ENCODE assay signal across 13 cellular contexts in the genomic region with DNA sequence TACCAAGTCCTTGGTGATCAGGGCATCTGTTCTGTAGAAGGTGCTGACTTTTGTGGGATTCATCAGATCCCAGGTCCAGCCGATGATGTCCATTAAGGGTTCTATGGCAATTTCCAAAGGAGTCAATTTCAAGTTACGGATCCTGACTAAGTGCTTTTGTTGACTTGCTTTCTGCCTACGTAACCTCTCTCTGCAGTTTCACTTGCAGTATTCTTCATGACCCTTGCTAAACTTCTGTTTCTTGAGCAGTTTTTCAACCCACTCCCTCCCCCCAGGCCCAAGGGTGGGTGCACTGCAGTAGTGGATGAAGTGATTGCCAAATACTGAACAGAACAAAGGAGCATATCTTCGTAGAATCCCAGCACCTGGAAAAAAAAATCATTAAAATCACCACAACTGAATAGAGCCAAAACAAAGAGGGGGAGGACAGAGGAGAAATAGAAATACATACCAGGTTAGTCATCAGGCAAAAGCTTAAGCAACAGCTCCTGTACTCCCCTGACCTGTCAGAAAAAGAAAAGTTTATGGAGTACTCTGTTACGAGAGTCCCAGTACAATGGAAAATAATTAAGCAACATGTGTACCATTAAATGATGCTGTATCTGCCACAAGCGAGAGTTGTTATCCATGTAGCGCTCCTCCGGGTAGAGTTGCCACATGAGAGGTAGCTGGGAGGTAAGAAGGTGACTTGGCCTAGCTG. TPM values are rescaled to one million over a fixed set of nuclear protein-coding genes. Genes with fewer than 3 reads are reported as not detected.
DNase-seq lines count a peak whose midpoint lies in the region; ATAC-seq, FAIRE-seq and TF ChIP-seq lines count a peak whose summit lies in the region.
"Had no signal": no experiment of that assay in that cellular context is flagged by ENCODE, and none has a peak within 500 bp of the region (broad histone marks: within the 10 kb centered on the region; RNA-seq: fewer than 3 reads in every experiment).

No MANE protein-coding gene starts in this region.

- no peaks in the 10 kb centered on the region for H3K27me3 Mint-ChIP-seq in progenitor cell of endocrine pancreas
- H3K27me3 Mint-ChIP-seq: brain had no signal

- H3K27ac Mint-ChIP-seq in progenitor cell of endocrine pancreas: peak overlapping the region; percentile 43
- H3K27ac Mint-ChIP-seq: brain had no signal

- no peak overlapping the region for H3K4me3 ChIP-seq in bronchial epithelial cell (ENCODE audit: low read depth, low read length)

- H3K36me3 ChIP-seq in bronchial epithelial cell (ENCODE audit: control insufficient read depth, insufficient read depth, low read length): no peaks in the 10 kb centered on the region
- H3K36me3 ChIP-seq: neutrophil had no signal

- no peak overlapping the region for H3K4me3 Mint-ChIP-seq in progenitor cell of endocrine pancreas (ENCODE audit: low read depth)
- H3K4me3 Mint-ChIP-seq: brain had no signal

- FAIRE-seq in bronchial epithelial cell (lab: Jason Lieb, UNC): no peak

- peaks cover 4% of the 10 kb centered on the region for H3K9me3 Mint-ChIP-seq in progenitor cell of endocrine pancreas (ENCODE audit: low read depth)
- H3K9me3 Mint-ChIP-seq: brain had no signal

- ATAC-seq in HG02623 (IDR thresholded peaks at IDR 0.05; ENCODE audit: unreplicated experiment): no peak

- no peak for TF ChIP-seq CTCF in bronchial epithelial cell (IDR thresholded peaks at IDR 0.05; ENCODE audit: insufficient read depth, low read length, severe bottlenecking)
- no peak for TF ChIP-seq CTCF in progenitor cell of endocrine pancreas (IDR thresholded peaks at IDR 0.05; ENCODE audit: unreplicated experiment)

- DNase-seq in HS-5 (ENCODE audit: low read depth) (peak; percentile 24), bronchial epithelial cell (ENCODE audit: low read depth) (peak; percentile 51), progenitor cell of endocrine pancreas (ENCODE audit: low spot score, unreplicated experiment) (no peak), hippocampal formation (lab: John Stamatoyannopoulos, UW) (no peak), mesenteric fat pad (ENCODE audit: low spot score) (no peak)
- DNase-seq: activated T-cell treated with anti-CD3 and anti-CD28 coated beads for 4 hours; DMS79 treated with DMSO at 0.1 percent for 48 hours; NCI-H2107; OCI-M1; stimulated activated CD4-positive, alpha-beta T cell treated with anti-CD3 and anti-CD28 coated beads, Interleukin-2, amount 100 ng/mL, for 48 hours had no signal

- H3K27me3 ChIP-seq in bronchial epithelial cell (ENCODE audit: control insufficient read depth, insufficient read depth, low read length): no peaks in the 10 kb centered on the region
- H3K27me3 ChIP-seq: neutrophil had no signal

- H3K4me1 Mint-ChIP-seq in progenitor cell of endocrine pancreas (ENCODE audit: low read depth): peaks cover 7% of the 10 kb centered on the region

- H3K36me3 Mint-ChIP-seq in progenitor cell of endocrine pancreas (ENCODE audit: insufficient read depth): no peaks in the 10 kb centered on the region
- H3K36me3 Mint-ChIP-seq: brain had no signal

RNA-seq across cellular contexts. Expression of a gene that starts 5.8 kb away (rescaled TPM):
- 6.8 and 16.1 TPM in 2 replicates for total RNA-seq in bronchial epithelial cell
- 3.4 and 4.3 TPM in 2 replicates for total RNA-seq in progenitor cell of endocrine pancreas
- total RNA-seq in mesenteric fat pad: 6.8 TPM

RNA-seq across cellular contexts. Expression of a gene that starts 5.8 kb away (rescaled TPM):
- total RNA-seq in bronchial epithelial cell (1.8 and 29.3 TPM in 2 replicates), progenitor cell of endocrine pancreas (13.0 and 15.4 TPM in 2 replicates), mesenteric fat pad (26.3 TPM)

RNA-seq across cellular contexts. Expression of a gene that starts 6.1 kb away (rescaled TPM):
- total RNA-seq in bronchial epithelial cell (9.3 and 10.0 TPM in 2 replicates), progenitor cell of endocrine pancreas (31.4 and 35.6 TPM in 2 replicates), mesenteric fat pad (20.5 TPM)

RNA-seq across cellular contexts. Expression of a gene that starts 38.5 kb away (rescaled TPM):
- total RNA-seq in bronchial epithelial cell (36.1 and 50.8 TPM in 2 replicates), progenitor cell of endocrine pancreas (87.8 and 92.8 TPM in 2 replicates), mesenteric fat pad (116 TPM)

RNA-seq across cellular contexts. Expression of a gene that starts 42.7 kb away (rescaled TPM):
- 0.26 and 0.64 TPM in 2 replicates for total RNA-seq in bronchial epithelial cell
- total RNA-seq in progenitor cell of endocrine pancreas: 2.7 and 3.4 TPM in 2 replicates
- 43.5 TPM for total RNA-seq in mesenteric fat pad

Comparison
In these comparisons a context has a peak if more than half of its experiments do, and no peak if none do; other contexts are left out.
1. DNase-seq: peak in HS-5 (single experiment) and bronchial epithelial cell (single experiment); none in progenitor cell of endocrine pancreas (single experiment), hippocampal formation (0 of 2) and mesenteric fat pad (single experiment).